Comparison of ENCODE assay signal across 9 cellular contexts in the genomic region with DNA sequence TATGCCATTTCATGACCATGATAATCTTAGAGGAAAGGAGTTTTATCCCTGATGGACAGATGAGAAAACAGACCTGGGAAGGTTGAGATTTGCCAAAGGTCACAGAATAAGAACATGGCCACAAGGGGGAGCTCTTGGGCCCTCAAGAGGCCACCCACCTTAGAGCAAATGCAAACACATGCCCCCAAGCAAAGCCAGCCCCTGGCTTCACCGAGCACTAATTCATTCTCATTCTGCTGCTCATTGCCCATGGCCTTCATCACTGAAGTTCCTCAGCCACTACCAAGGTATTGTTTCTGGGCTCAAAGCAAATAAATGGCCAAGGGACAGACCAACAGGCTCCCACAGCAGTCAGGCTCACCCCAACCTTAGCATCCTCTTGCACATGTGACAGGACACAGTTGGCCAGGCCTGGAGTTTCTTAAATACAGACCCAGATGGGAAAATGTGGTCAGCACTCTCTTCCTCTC. TPM values are rescaled to one million over a fixed set of nuclear protein-coding genes. Genes with fewer than 3 reads are reported as not detected.
A peak's percentile ranks its signal among the peaks of the same experiment; 100 is the strongest.
DNase-seq lines count a peak whose midpoint lies in the region; ATAC-seq, FAIRE-seq and TF ChIP-seq lines count a peak whose summit lies in the region.
"Had no signal": no experiment of that assay in that cellular context is flagged by ENCODE, and none has a peak within 500 bp of the region (broad histone marks: within the 10 kb centered on the region; RNA-seq: fewer than 3 reads in every experiment).

No MANE protein-coding gene starts in this region.

- no peaks in the 10 kb centered on the region for H3K36me3 ChIP-seq in OCI-LY7 (ENCODE audit: insufficient read depth, low read length)
- H3K36me3 ChIP-seq in pancreas, result no peaks in the 10 kb centered on the region

- intact Hi-C loops in OCI-LY7 (cut with micrococcal nuclease; ENCODE audit: unreplicated experiment), result loop anchor here (1.0 kb wide), 3 partner anchors 43 to 117 kb away; no protein-coding TSS in a partner anchor
- intact Hi-C loops in pancreas (cut with DNase I), result loop anchor here (2.0 to 10.0 kb wide), 4 partner anchors 111 to 122 kb away; no protein-coding TSS in a partner anchor

- H3K4me2 ChIP-seq in OCI-LY7 (ENCODE audit: low read length), result peak overlapping the region; percentile 6; the same call in 1 of the 2 replicates

- H3K27me3 Mint-ChIP-seq in activated T-cell treated with anti-CD3 and anti-CD28 coated beads, Interleukin-2, amount 50 U/mL, for 4 hours (ENCODE audit: low read depth), result peaks cover 11% of the 10 kb centered on the region

- H3K79me2 ChIP-seq in OCI-LY7 (ENCODE audit: insufficient read depth, low read depth, low read length), result no peaks in the 10 kb centered on the region

- TF ChIP-seq CTCF in OCI-LY7 (conservative IDR thresholded peaks at IDR 0.05; ENCODE audit: low read length) (peak; percentile 96), foreskin fibroblast (IDR thresholded peaks at IDR 0.05; ENCODE audit: low read depth, low read length) (peak; percentile 76), pancreas (IDR thresholded peaks at IDR 0.05) (peak; percentile 60 to 83 (median 79))

- H3K36me3 Mint-ChIP-seq in activated T-cell treated with anti-CD3 and anti-CD28 coated beads, Interleukin-2, amount 50 U/mL, for 4 hours (ENCODE audit: insufficient read depth), result no peaks in the 10 kb centered on the region

- FAIRE-seq in pancreas (lab: Jason Lieb, UNC), result no peak
- FAIRE-seq: A204.1 had no signal

- no peaks in the 10 kb centered on the region for H4K20me1 ChIP-seq in OCI-LY7 (ENCODE audit: insufficient read depth, low read length)

- 7 to 13% methylated on average over 1 of the region's 1 CpG for WGBS in pancreas, 2 donors

- H3K9me2 ChIP-seq in OCI-LY7 (ENCODE audit: insufficient read depth, low read length), result no peaks in the 10 kb centered on the region

- H3K4me3 ChIP-seq in OCI-LY7 (ENCODE audit: low read depth, low read length, poor library complexity, severe bottlenecking), result no peak overlapping the region
- no peak overlapping the region for H3K4me3 ChIP-seq in foreskin fibroblast (ENCODE audit: low read depth in 1 of 2, low read length in 2 of 2)
- H3K4me3 ChIP-seq in pancreas, result no peak overlapping the region

- BruUV-seq in OCI-LY7 (replicated peaks; lab: Mats Ljungman, UMichigan), result no TSS peak

- H3K9me3 ChIP-seq in OCI-LY7 (ENCODE audit: low read length), result no peaks in the 10 kb centered on the region
- no peaks in the 10 kb centered on the region for H3K9me3 ChIP-seq in pancreas

- POLR2A ChIA-PET in OCI-LY7 (lab: Charles Lee), result interaction anchor here (1.0 to 6.2 kb wide), 2 partner anchors 117 to 357 kb away, joined by 3 to 85 read pairs; no protein-coding TSS in a partner anchor

- H2AFZ ChIP-seq in OCI-LY7 (ENCODE audit: low read length), result peak overlapping the region; percentile 43; the same call in 1 of the 2 replicates

- CTCF ChIA-PET in OCI-LY7 (lab: Charles Lee; ENCODE audit: unreplicated experiment), result interaction anchor here (0.5 to 3.0 kb wide), 5 partner anchors 39 to 511 kb away, joined by 3 to 37 read pairs (median 4); no protein-coding TSS in a partner anchor

- peak; percentile 36 for ATAC-seq in HG03280 (IDR thresholded peaks at IDR 0.05; ENCODE audit: unreplicated experiment)
- ATAC-seq in activated T-cell treated with anti-CD3 and anti-CD28 coated beads, Interleukin-2, amount 50 U/mL, for 4 hours, result peak; percentile 42 to 61
- peak; percentile 52 to 82 (median 72) for ATAC-seq in pancreas

- H3K27me3 ChIP-seq in pancreas, result no peaks in the 10 kb centered on the region

- H3K4me1 Mint-ChIP-seq in activated T-cell treated with anti-CD3 and anti-CD28 coated beads, Interleukin-2, amount 50 U/mL, for 4 hours (ENCODE audit: low read depth), result no peaks in the 10 kb centered on the region

- H3K27ac ChIP-seq in OCI-LY7 (ENCODE audit: low read depth, low read length, poor library complexity, severe bottlenecking) (no peak overlapping the region), pancreas (peak overlapping the region in 2 of 4 donors; percentile 39 to 46)

- no peak overlapping the region for H3K4me3 Mint-ChIP-seq in activated T-cell treated with anti-CD3 and anti-CD28 coated beads, Interleukin-2, amount 50 U/mL, for 4 hours

- H3K9me3 Mint-ChIP-seq in activated T-cell treated with anti-CD3 and anti-CD28 coated beads, Interleukin-2, amount 50 U/mL, for 4 hours, result no peaks in the 10 kb centered on the region

- DNase-seq in DMS79 treated with DMSO at 0.1 percent for 48 hours (lab: John Stamatoyannopoulos, UW) (peak; percentile 7), DMS79 (lab: John Stamatoyannopoulos, UW) (no peak), OCI-LY7 (ENCODE audit: low spot score) (peak; percentile 89), foreskin fibroblast (peak; percentile 54 to 89), pancreas (peak in 5 of 6 donors; percentile 38 to 82 (median 65)), ureter (ENCODE audit: low spot score) (peak; percentile 72)
- DNase-seq in activated T-cell treated with anti-CD3 and anti-CD28 coated beads, Interleukin-2, amount 50 U/mL, for 4 hours, result peak; percentile 41

- H3K4me1 ChIP-seq in OCI-LY7 (ENCODE audit: insufficient read depth, low read length, poor library complexity, severe bottlenecking), result peaks cover 51% of the 10 kb centered on the region
- peaks cover 0 to 12% (median 0%) of the 10 kb centered on the region in 3 donors for H3K4me1 ChIP-seq in pancreas

RNA-seq across cellular contexts. Expression of gene PDLIM1, which starts 44.2 kb away (rescaled TPM):
- total RNA-seq in OCI-LY7 (2014; rRNA removed; shearing (Covaris generic)), result 22.3 and 23.1 TPM in 2 replicates
- total RNA-seq in OCI-LY7 (2022) (103 and 105 TPM in 2 replicates), pancreas (100 to 1,000 TPM in 1 of 6 donors, 10 to 100 TPM in 5; 44.1 to 120 (median 53.1) TPM), ureter (405 TPM)
- 1 to 10 TPM in 2 of 3 donors, under 1 TPM in 1; 0.66 to 2.8 (median 1.2) TPM for total RNA-seq in activated T-cell treated with anti-CD3 and anti-CD28 coated beads, Interleukin-2, amount 50 U/mL, for 4 hours
- 10 to 100 TPM; 54.5 to 98.4 TPM for polyA plus RNA-seq in pancreas

RNA-seq across cellular contexts. Expression of gene ACSM6, which starts 52.6 kb away (rescaled TPM):
- not detected in 2 replicates for total RNA-seq in OCI-LY7 (2014; rRNA removed; shearing (Covaris generic))
- total RNA-seq in OCI-LY7 (2022) (not detected in 2 replicates), pancreas (1 to 10 TPM in 5 of 6 donors, under 1 TPM in 1; 0.51 to 4.3 (median 1.8) TPM), ureter (1.8 TPM)
- total RNA-seq in activated T-cell treated with anti-CD3 and anti-CD28 coated beads, Interleukin-2, amount 50 U/mL, for 4 hours, result not detected
- 1 to 10 TPM in 1 of 2 donors, under 1 TPM in 1; 0.87 to 1.6 TPM for polyA plus RNA-seq in pancreas

Comparison
In these comparisons a context has a peak if more than half of its experiments do, and no peak if none do; other contexts are left out.
1. RNA of gene PDLIM1, which starts 44.2 kb away (total RNA-seq): 405 TPM in ureter (single experiment), 22.3 to 105 TPM in OCI-LY7 and 44.1 to 120 TPM in pancreas; 0.66 to 2.8 TPM in activated T-cell treated with anti-CD3 and anti-CD28 coated beads, Interleukin-2, amount 50 U/mL, for 4 hours; every median in the first group is over 4 times any median in the second.
2. Peak in every context shown above with its lines, with median percentiles within 50 percentile points of each other: ATAC-seq and CTCF ChIP-seq.